ENCODE assay signal across 8 cellular contexts in genomic region chrX:2696698-2697215, GRCh38. TPM values are rescaled to one million over a fixed set of nuclear protein-coding genes. Genes with fewer than 3 reads are reported as not detected.
DNase-seq lines count a peak whose midpoint lies in the region; ATAC-seq and TF ChIP-seq lines count a peak whose summit lies in the region.

No MANE protein-coding gene starts in this region.

- ATAC-seq in GM19043 (IDR thresholded peaks at IDR 0.05; ENCODE audit: low read depth, unreplicated experiment) (peak; percentile 86), HG03175 (IDR thresholded peaks at IDR 0.05; ENCODE audit: unreplicated experiment) (peak; percentile 86)

- DNase-seq in AG04449 (ENCODE audit: low read depth, low spot score) (no peak), foreskin fibroblast (peak; percentile 89 to 94), SKM-1 treated with dmso at 0.1 percent for 144 hours (lab: John Stamatoyannopoulos, UW; ENCODE audit: unreplicated experiment) (no peak)
- peak; percentile 78 for DNase-seq in activated CD4-positive, alpha-beta memory T cell treated with anti-CD3 and anti-CD28 coated beads for 36 hours
- peak; percentile 66 for DNase-seq in stimulated activated CD4-positive, alpha-beta T cell treated with anti-CD3 and anti-CD28 coated beads, Interleukin-1b, Interleukin-23, amount 100 ng/mL, for 48 hours
- no peak for DNase-seq in NK-92 treated with Interleukin-12 subunit alpha and Interleukin-12 subunit beta, amount 100 ng/mL, for 24 hours (lab: John Stamatoyannopoulos, UW)

- no peak for TF ChIP-seq CTCF in AG04449 (IDR thresholded peaks at IDR 0.05; ENCODE audit: insufficient read depth, low read length, missing control alignments)
- TF ChIP-seq CTCF in foreskin fibroblast (IDR thresholded peaks at IDR 0.05; ENCODE audit: low read depth, low read length), result no peak

- H3K4me3 ChIP-seq in AG04449 (ENCODE audit: low read depth, low read length) (peak overlapping the region; percentile 12; the same call in 1 of the 2 replicates), foreskin fibroblast (ENCODE audit: low read depth in 1 of 2, low read length in 2 of 2) (peak overlapping the region in 1 of 2 donors; percentile 38)

- H3K4me1 Mint-ChIP-seq in activated CD4-positive, alpha-beta memory T cell treated with anti-CD3 and anti-CD28 coated beads for 36 hours (ENCODE audit: low read depth), result peaks cover 81% of the 10 kb centered on the region

- no peaks in the 10 kb centered on the region for H3K27me3 Mint-ChIP-seq in activated CD4-positive, alpha-beta memory T cell treated with anti-CD3 and anti-CD28 coated beads for 36 hours

- peaks cover 78% of the 10 kb centered on the region for H3K36me3 Mint-ChIP-seq in activated CD4-positive, alpha-beta memory T cell treated with anti-CD3 and anti-CD28 coated beads for 36 hours

- H3K4me3 Mint-ChIP-seq in activated CD4-positive, alpha-beta memory T cell treated with anti-CD3 and anti-CD28 coated beads for 36 hours, result peak overlapping the region; percentile 86

- POLR2A ChIA-PET in AG04449 (lab: Yijun Ruan, JAX), result no interaction called here
- POLR2A ChIA-PET in activated CD4-positive, alpha-beta memory T cell treated with anti-CD3 and anti-CD28 coated beads for 36 hours (lab: Charles Lee), result no interaction called here

- H3K9me3 Mint-ChIP-seq in activated CD4-positive, alpha-beta memory T cell treated with anti-CD3 and anti-CD28 coated beads for 36 hours, result no peaks in the 10 kb centered on the region

- H3K27ac Mint-ChIP-seq in activated CD4-positive, alpha-beta memory T cell treated with anti-CD3 and anti-CD28 coated beads for 36 hours, result peak overlapping the region; percentile 96

- intact Hi-C loops in activated CD4-positive, alpha-beta memory T cell treated with anti-CD3 and anti-CD28 coated beads for 36 hours (cut with micrococcal nuclease), result loop anchor here (1.0 to 10.0 kb wide), 3 partner anchors 14 to 1172 kb away; no protein-coding TSS in a partner anchor

- CTCF ChIA-PET in AG04449 (lab: Yijun Ruan, JAX), result no interaction called here
- CTCF ChIA-PET in activated CD4-positive, alpha-beta memory T cell treated with anti-CD3 and anti-CD28 coated beads for 36 hours (lab: Charles Lee), result no interaction called here

RNA-seq across cellular contexts. Expression of gene CD99, which starts 5.7 kb away (rescaled TPM):
- 100 to 1,000 TPM; 282 to 283 TPM for total RNA-seq in activated CD4-positive, alpha-beta memory T cell treated with anti-CD3 and anti-CD28 coated beads for 36 hours

RNA-seq across cellular contexts. Expression of gene XG, which starts 55.1 kb away (rescaled TPM):
- total RNA-seq in activated CD4-positive, alpha-beta memory T cell treated with anti-CD3 and anti-CD28 coated beads for 36 hours, result not detected

Comparison
In these comparisons a context has a peak if more than half of its experiments do, and no peak if none do; other contexts are left out.
1. DNase-seq: peak in activated CD4-positive, alpha-beta memory T cell treated with anti-CD3 and anti-CD28 coated beads for 36 hours (single experiment), foreskin fibroblast (2 of 2) and stimulated activated CD4-positive, alpha-beta T cell treated with anti-CD3 and anti-CD28 coated beads, Interleukin-1b, Interleukin-23, amount 100 ng/mL, for 48 hours (single experiment); none in AG04449 (single experiment), SKM-1 treated with dmso at 0.1 percent for 144 hours (single experiment) and NK-92 treated with Interleukin-12 subunit alpha and Interleukin-12 subunit beta, amount 100 ng/mL, for 24 hours (single experiment).